ENCODE assay signal across 10 cellular contexts in the genomic region with DNA sequence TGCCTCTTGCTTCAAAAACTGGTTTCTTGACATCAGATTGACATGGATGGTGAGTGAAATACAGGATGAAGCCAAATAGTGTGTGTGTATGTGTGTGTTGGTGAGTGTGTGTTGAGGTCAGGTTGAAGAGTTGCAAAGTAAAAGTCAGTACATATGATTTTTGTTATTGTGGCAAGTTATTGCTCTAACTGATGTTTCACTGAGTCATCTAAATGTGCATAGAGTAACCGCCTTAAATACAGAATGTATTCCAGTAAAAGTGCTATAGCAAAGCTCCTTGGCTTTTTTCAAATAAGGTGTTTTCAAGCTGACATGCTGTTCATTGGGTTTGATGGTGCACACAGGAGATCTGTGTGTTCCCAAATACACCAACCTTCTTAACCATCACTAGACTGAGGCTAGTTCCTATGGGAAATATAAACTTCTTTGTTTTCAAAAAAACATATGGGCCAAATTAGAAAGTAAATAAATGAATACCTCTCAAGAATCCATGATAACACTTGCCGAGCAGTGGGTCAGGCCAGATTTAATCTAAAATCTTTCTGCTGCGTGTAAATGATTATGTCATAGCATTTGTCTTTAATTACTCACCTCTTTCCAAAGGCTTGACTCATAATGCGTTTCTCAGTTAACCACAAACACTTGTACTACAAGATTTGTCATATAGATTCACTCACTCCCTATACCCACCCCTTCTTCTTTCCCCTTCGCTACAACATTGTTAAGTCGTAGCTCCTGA.
DNase-seq lines count a peak whose midpoint lies in the region; ATAC-seq and TF ChIP-seq lines count a peak whose summit lies in the region.
"Had no signal": no experiment of that assay in that cellular context is flagged by ENCODE, and none has a peak within 500 bp of the region (broad histone marks: within the 10 kb centered on the region; RNA-seq: fewer than 3 reads in every experiment).

No MANE protein-coding gene starts in this region.

- POLR2A ChIA-PET in activated CD4-positive, alpha-beta T cell treated with anti-CD3 and anti-CD28 coated beads for 36 hours (lab: Charles Lee), result no interaction called here
- POLR2A ChIA-PET in naive thymus-derived CD8-positive, alpha-beta T cell (lab: Charles Lee), result no interaction called here

- no peak overlapping the region for H3K4me3 ChIP-seq in retinal pigment epithelial cell (ENCODE audit: low read length)
- H3K4me3 ChIP-seq: uterus had no signal

- H3K27ac Mint-ChIP-seq in activated CD4-positive, alpha-beta T cell treated with anti-CD3 and anti-CD28 coated beads for 36 hours, result no peak overlapping the region
- H3K27ac Mint-ChIP-seq in activated naive CD8-positive, alpha-beta T cell treated with anti-CD3 and anti-CD28 coated beads, Interleukin-2, amount 50 U/mL, for 24 hours, result no peak overlapping the region
- no peak overlapping the region for H3K27ac Mint-ChIP-seq in naive thymus-derived CD8-positive, alpha-beta T cell

- CTCF ChIA-PET in activated CD4-positive, alpha-beta T cell treated with anti-CD3 and anti-CD28 coated beads for 36 hours (lab: Charles Lee), result interaction anchor here (1.8 kb wide), 1 partner anchor 8 kb away, joined by 5 read pairs; no protein-coding TSS in a partner anchor

- H3K4me3 Mint-ChIP-seq in activated CD4-positive, alpha-beta T cell treated with anti-CD3 and anti-CD28 coated beads for 36 hours, result no peak overlapping the region
- H3K4me3 Mint-ChIP-seq in activated naive CD8-positive, alpha-beta T cell treated with anti-CD3 and anti-CD28 coated beads, Interleukin-2, amount 50 U/mL, for 24 hours, result no peak overlapping the region
- H3K4me3 Mint-ChIP-seq in naive thymus-derived CD8-positive, alpha-beta T cell, result no peak overlapping the region

- H3K27me3 Mint-ChIP-seq in activated CD4-positive, alpha-beta T cell treated with anti-CD3 and anti-CD28 coated beads for 36 hours, result peaks cover 17% of the 10 kb centered on the region
- peaks cover 1% of the 10 kb centered on the region for H3K27me3 Mint-ChIP-seq in activated naive CD8-positive, alpha-beta T cell treated with anti-CD3 and anti-CD28 coated beads, Interleukin-2, amount 50 U/mL, for 24 hours
- no peaks in the 10 kb centered on the region for H3K27me3 Mint-ChIP-seq in naive thymus-derived CD8-positive, alpha-beta T cell

- intact Hi-C loops in activated CD4-positive, alpha-beta T cell treated with anti-CD3 and anti-CD28 coated beads for 36 hours (cut with DNase I, micrococcal nuclease), result loop anchor here (1.0 to 10.0 kb wide), 5 partner anchors 135 to 974 kb away; partner anchors contain the start of gene LYPLAL1 (in 1 of the 2)

- peaks cover 23% of the 10 kb centered on the region for H3K9me3 Mint-ChIP-seq in activated CD4-positive, alpha-beta T cell treated with anti-CD3 and anti-CD28 coated beads for 36 hours (ENCODE audit: low read depth)
- peaks cover 21% of the 10 kb centered on the region for H3K9me3 Mint-ChIP-seq in activated naive CD8-positive, alpha-beta T cell treated with anti-CD3 and anti-CD28 coated beads, Interleukin-2, amount 50 U/mL, for 24 hours
- H3K9me3 Mint-ChIP-seq in naive thymus-derived CD8-positive, alpha-beta T cell, result peaks cover 0 to 26% (median 17%) of the 10 kb centered on the region in 9 donors

- peak; percentile 94 for ATAC-seq in activated CD4-positive, alpha-beta T cell treated with anti-CD3 and anti-CD28 coated beads for 36 hours
- ATAC-seq in HG03469 (IDR thresholded peaks at IDR 0.05; ENCODE audit: unreplicated experiment), result peak; percentile 75
- ATAC-seq in activated naive CD8-positive, alpha-beta T cell treated with anti-CD3 and anti-CD28 coated beads, Interleukin-2, amount 50 U/mL, for 24 hours, result peak; percentile 96
- ATAC-seq in naive thymus-derived CD8-positive, alpha-beta T cell, result no peak

- no peak for TF ChIP-seq CTCF in retinal pigment epithelial cell (conservative IDR thresholded peaks at IDR 0.05; ENCODE audit: low read depth, low read length)

- peak; percentile 20 for DNase-seq in activated CD4-positive, alpha-beta T cell treated with anti-CD3 and anti-CD28 coated beads for 36 hours
- no peak for DNase-seq in activated CD4-positive, alpha-beta T cell treated with anti-CD3 and anti-CD28 coated beads, Interleukin-2, amount 50 U/mL, for 4 hours
- peak; percentile 2 for DNase-seq in activated naive CD8-positive, alpha-beta T cell treated with anti-CD3 and anti-CD28 coated beads, Interleukin-2, amount 50 U/mL, for 24 hours
- peak; percentile 82 for DNase-seq in retinal pigment epithelial cell (ENCODE audit: low read depth)
- no peak for DNase-seq in NCI-H2107 (lab: John Stamatoyannopoulos, UW)
- no peak for DNase-seq in RPMI8226
- DNase-seq in naive thymus-derived CD8-positive, alpha-beta T cell, result no peak
- DNase-seq: activated CD8-positive, alpha-beta memory T cell treated with anti-CD3 and anti-CD28 coated beads, Interleukin-2, amount 50 U/mL, for 48 hours; uterus had no signal

- peaks cover 11% of the 10 kb centered on the region for H3K4me1 Mint-ChIP-seq in activated CD4-positive, alpha-beta T cell treated with anti-CD3 and anti-CD28 coated beads for 36 hours
- H3K4me1 Mint-ChIP-seq in activated naive CD8-positive, alpha-beta T cell treated with anti-CD3 and anti-CD28 coated beads, Interleukin-2, amount 50 U/mL, for 24 hours, result peaks cover 15% of the 10 kb centered on the region
- no peaks in the 10 kb centered on the region for H3K4me1 Mint-ChIP-seq in naive thymus-derived CD8-positive, alpha-beta T cell

- peaks cover 11% of the 10 kb centered on the region for H3K36me3 Mint-ChIP-seq in activated CD4-positive, alpha-beta T cell treated with anti-CD3 and anti-CD28 coated beads for 36 hours (ENCODE audit: low read depth)
- H3K36me3 Mint-ChIP-seq in activated naive CD8-positive, alpha-beta T cell treated with anti-CD3 and anti-CD28 coated beads, Interleukin-2, amount 50 U/mL, for 24 hours (ENCODE audit: low read depth), result peaks cover 2% of the 10 kb centered on the region
- peaks cover 0 to 10% (median 9%) of the 10 kb centered on the region in 3 donors for H3K36me3 Mint-ChIP-seq in naive thymus-derived CD8-positive, alpha-beta T cell

Comparison
In these comparisons a context has a peak if more than half of its experiments do, and no peak if none do; other contexts are left out.
1. DNase-seq: peak in activated CD4-positive, alpha-beta T cell treated with anti-CD3 and anti-CD28 coated beads for 36 hours (single experiment), activated naive CD8-positive, alpha-beta T cell treated with anti-CD3 and anti-CD28 coated beads, Interleukin-2, amount 50 U/mL, for 24 hours (single experiment) and retinal pigment epithelial cell (single experiment); none in activated CD4-positive, alpha-beta T cell treated with anti-CD3 and anti-CD28 coated beads, Interleukin-2, amount 50 U/mL, for 4 hours (0 of 2), NCI-H2107 (single experiment), RPMI8226 (single experiment) and naive thymus-derived CD8-positive, alpha-beta T cell (0 of 10).
2. ATAC-seq: peak in activated CD4-positive, alpha-beta T cell treated with anti-CD3 and anti-CD28 coated beads for 36 hours (single experiment), HG03469 (single experiment) and activated naive CD8-positive, alpha-beta T cell treated with anti-CD3 and anti-CD28 coated beads, Interleukin-2, amount 50 U/mL, for 24 hours (single experiment); none in naive thymus-derived CD8-positive, alpha-beta T cell (0 of 2).